Comparison of ENCODE assay signal across 17 cellular contexts in the genomic region with DNA sequence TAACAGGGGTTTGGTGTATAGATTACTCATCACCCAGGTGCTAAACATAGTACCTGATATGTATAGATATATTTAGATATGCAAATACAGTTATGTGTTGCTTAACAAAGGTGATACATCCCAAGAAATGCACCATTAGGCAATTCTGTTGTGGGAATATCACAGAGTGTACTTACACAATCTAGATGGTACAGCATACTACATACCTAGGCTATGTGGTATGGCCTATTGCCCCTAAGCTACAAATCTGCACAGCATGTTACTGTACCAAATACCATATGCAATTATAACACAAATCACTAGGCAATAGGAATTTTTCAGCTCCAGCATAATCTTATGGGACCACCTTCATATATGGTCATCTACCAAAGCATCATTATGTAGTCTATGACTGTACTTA. TPM values are rescaled to one million over a fixed set of nuclear protein-coding genes. Genes with fewer than 3 reads are reported as not detected.
DNase-seq lines count a peak whose midpoint lies in the region; ATAC-seq and TF ChIP-seq lines count a peak whose summit lies in the region.
"Had no signal": no experiment of that assay in that cellular context is flagged by ENCODE, and none has a peak within 500 bp of the region (broad histone marks: within the 10 kb centered on the region; RNA-seq: fewer than 3 reads in every experiment).

No MANE protein-coding gene starts in this region.

- no peak overlapping the region for H2BK120ac ChIP-seq in trophoblast cell (ENCODE audit: insufficient read depth, low read length, poor library complexity)

- dilution Hi-C loops in mammary epithelial cell (cut with HindIII; ENCODE audit: low sequenced_read_pairs), result no loop called here

- in situ Hi-C loops in mammary epithelial cell (cut with MboI; ENCODE audit: low sequenced_read_pairs in 2 of 2), result no loop called here

- intact Hi-C loops in mammary epithelial cell (cut with micrococcal nuclease) (loop anchor here (1.0 kb wide), 1 partner anchor 24 kb away; no protein-coding TSS in a partner anchor), cardiac septum (cut with DNase I) (no loop called here)
- intact Hi-C loops in CD4-positive, alpha-beta T cell (cut with DNase I, micrococcal nuclease), result no loop called here

- no peaks in the 10 kb centered on the region for H3K4me1 Mint-ChIP-seq in CD4-positive, alpha-beta T cell (ENCODE audit: low read depth)
- H3K4me1 Mint-ChIP-seq: CD4-positive, CD25-positive, alpha-beta regulatory T cell had no signal

- no peak overlapping the region for H3K14ac ChIP-seq in trophoblast cell (ENCODE audit: low read length)

- H4K8ac ChIP-seq in trophoblast cell (ENCODE audit: low read depth, low read length), result no peak overlapping the region

- H2BK12ac ChIP-seq in trophoblast cell (ENCODE audit: low read length), result no peak overlapping the region

- no peak overlapping the region for H2AFZ ChIP-seq in mammary epithelial cell (ENCODE audit: low read depth, low read length)
- H2AFZ ChIP-seq in trophoblast cell (ENCODE audit: insufficient read depth, low read length, poor library complexity), result no peak overlapping the region
- H2AFZ ChIP-seq: GM23248 had no signal

- H3K27ac ChIP-seq in RWPE2 (ENCODE audit: poor library complexity, severe bottlenecking) (no peak overlapping the region), mammary epithelial cell (ENCODE audit: insufficient read depth, low read depth, low read length) (peak overlapping the region; percentile 69), epithelial cell of prostate (no peak overlapping the region), trophoblast cell (ENCODE audit: low read depth, low read length) (no peak overlapping the region)
- no peak overlapping the region for H3K27ac ChIP-seq in CD4-positive, alpha-beta T cell (ENCODE audit: low read depth, low read length)
- H3K27ac ChIP-seq: GM23248 had no signal

- no peaks in the 10 kb centered on the region for H3K36me3 Mint-ChIP-seq in CD4-positive, alpha-beta T cell (ENCODE audit: low read depth)
- H3K36me3 Mint-ChIP-seq: CD4-positive, CD25-positive, alpha-beta regulatory T cell had no signal

- H3K27me3 ChIP-seq in RWPE2 (ENCODE audit: insufficient read depth, poor library complexity, severe bottlenecking) (no peaks in the 10 kb centered on the region), mammary epithelial cell (ENCODE audit: insufficient read depth, low read length) (no peaks in the 10 kb centered on the region), trophoblast cell (ENCODE audit: insufficient read depth, low read length) (no peaks in the 10 kb centered on the region)
- no peaks in the 10 kb centered on the region for H3K27me3 ChIP-seq in CD4-positive, alpha-beta T cell (ENCODE audit: control insufficient read depth, insufficient read depth, low read length)

- no peak overlapping the region for H3K4me3 Mint-ChIP-seq in CD4-positive, alpha-beta T cell
- H3K4me3 Mint-ChIP-seq: CD4-positive, CD25-positive, alpha-beta regulatory T cell had no signal

- H3K4me3 ChIP-seq in RWPE2 (ENCODE audit: severe bottlenecking) (no peak overlapping the region), mammary epithelial cell (replicated peaks in 1 of 3; ENCODE audit: insufficient read depth in 1 of 3, low read depth in 2 of 3, low read length in 3 of 3) (no peak overlapping the region), trophoblast cell (ENCODE audit: low read depth, low read length) (no peak overlapping the region)
- H3K4me3 ChIP-seq: GM23248, HAP-1 had no signal

- H2AK5ac ChIP-seq in trophoblast cell (ENCODE audit: low read length), result no peak overlapping the region

- H3K36me3 ChIP-seq in RWPE2 (ENCODE audit: low read depth), result no peaks in the 10 kb centered on the region
- no peaks in the 10 kb centered on the region for H3K36me3 ChIP-seq in mammary epithelial cell (ENCODE audit: insufficient read depth, low read length)
- H3K36me3 ChIP-seq in trophoblast cell (ENCODE audit: control insufficient read depth in 1 of 2, insufficient read depth in 2 of 2, low read length in 2 of 2), result no peaks in the 10 kb centered on the region
- H3K36me3 ChIP-seq: BE2C, HAP-1 had no signal

- no peaks in the 10 kb centered on the region for H3K27me3 Mint-ChIP-seq in CD4-positive, alpha-beta T cell
- H3K27me3 Mint-ChIP-seq: CD4-positive, CD25-positive, alpha-beta regulatory T cell had no signal

- peak; percentile 76 for ATAC-seq in RWPE2 (ENCODE audit: low read depth)
- no peak for ATAC-seq in CD4-positive, alpha-beta T cell (ENCODE audit: poor library complexity)

- no peak overlapping the region for H3K4ac ChIP-seq in trophoblast cell (ENCODE audit: low read depth, low read length)

- H3K9ac ChIP-seq in mammary epithelial cell (ENCODE audit: insufficient read depth, low read length), result no peak overlapping the region
- H3K9ac ChIP-seq in trophoblast cell (ENCODE audit: low read length), result no peak overlapping the region
- H3K9ac ChIP-seq: GM23248 had no signal

- BruUV-seq in mammary epithelial cell (replicated peaks; lab: Mats Ljungman, UMichigan), result no TSS peak

- no peak overlapping the region for H3K18ac ChIP-seq in trophoblast cell (ENCODE audit: low read length)

- no peaks in the 10 kb centered on the region for H4K20me1 ChIP-seq in mammary epithelial cell (ENCODE audit: insufficient read depth, low read length)

- H3K79me2 ChIP-seq in mammary epithelial cell (ENCODE audit: insufficient read depth, low read length) (no peaks in the 10 kb centered on the region), trophoblast cell (ENCODE audit: control insufficient read depth, insufficient read depth, low read length, poor library complexity) (no peaks in the 10 kb centered on the region)

- H3K79me1 ChIP-seq in trophoblast cell (ENCODE audit: low read length), result no peaks in the 10 kb centered on the region

- no peak for DNase-seq in RWPE2 (ENCODE audit: low spot score)
- peak; percentile 83 for DNase-seq in mammary epithelial cell
- DNase-seq in epithelial cell of prostate (ENCODE audit: low read depth, low spot score), result peak; percentile 78
- DNase-seq in trophoblast cell, result peak; percentile 63 to 81
- DNase-seq in cardiac septum (ENCODE audit: low spot score), result no peak
- DNase-seq in CD4-positive, alpha-beta T cell, result no peak
- no peak for DNase-seq in DMS53 treated with DMSO at 0.1 percent for 48 hours (lab: John Stamatoyannopoulos, UW; ENCODE audit: unreplicated experiment)
- DNase-seq: ACHN; BE2C; C1 segment of cervical spinal cord; Caco-2; CD4-positive, CD25-positive, alpha-beta regulatory T cell; DMS153; DMS79 treated with DMSO at 0.1 percent for 48 hours; GF-D8; GM23248 had no signal

- CTCF ChIA-PET in mammary epithelial cell (lab: Charles Lee; ENCODE audit: low non-redundant PET), result interaction anchor here (0.9 kb wide), 1 partner anchor 21 kb away, joined by 4 read pairs; no protein-coding TSS in a partner anchor
- CTCF ChIA-PET in CD4-positive, alpha-beta T cell (lab: Charles Lee), result no interaction called here

- POLR2A ChIA-PET in CD4-positive, alpha-beta T cell (lab: Charles Lee), result no interaction called here

- TF ChIP-seq CTCF in RWPE2 (IDR thresholded peaks at IDR 0.05; ENCODE audit: poor library complexity, severe bottlenecking) (no peak), mammary epithelial cell (conservative IDR thresholded peaks at IDR 0.05 in 1 of 2, IDR thresholded peaks at IDR 0.05 in 1 of 2; ENCODE audit: extremely low read depth in 1 of 2, insufficient read depth in 1 of 2, low read depth in 1 of 2, low read length in 2 of 2) (no peak)
- no peak for TF ChIP-seq CTCF in CD4-positive, alpha-beta T cell (IDR thresholded peaks at IDR 0.05)

- H3K9me3 ChIP-seq in RWPE2 (ENCODE audit: severe bottlenecking) (no peaks in the 10 kb centered on the region), mammary epithelial cell (replicated peaks; ENCODE audit: insufficient read depth, low read length) (no peaks in the 10 kb centered on the region), trophoblast cell (ENCODE audit: insufficient read depth, low read depth, low read length) (no peaks in the 10 kb centered on the region)
- no peaks in the 10 kb centered on the region for H3K9me3 ChIP-seq in CD4-positive, alpha-beta T cell (ENCODE audit: control insufficient read depth, low read length)
- H3K9me3 ChIP-seq: BE2C, Caco-2, HAP-1 had no signal

- no peak overlapping the region for H3K27ac Mint-ChIP-seq in CD4-positive, alpha-beta T cell
- H3K27ac Mint-ChIP-seq: CD4-positive, CD25-positive, alpha-beta regulatory T cell had no signal

- H3K4me2 ChIP-seq in mammary epithelial cell (ENCODE audit: insufficient read depth, low read depth, low read length), result no peak overlapping the region
- no peak overlapping the region for H3K4me2 ChIP-seq in trophoblast cell (ENCODE audit: low read length)

- no peak overlapping the region for H2BK5ac ChIP-seq in trophoblast cell (ENCODE audit: low read depth, low read length, poor library complexity)

- no peak overlapping the region for H3K23ac ChIP-seq in trophoblast cell (ENCODE audit: low read length)

- peaks cover 17% of the 10 kb centered on the region for H3K4me1 ChIP-seq in RWPE2 (ENCODE audit: insufficient read depth, poor library complexity, severe bottlenecking)
- H3K4me1 ChIP-seq in mammary epithelial cell (ENCODE audit: insufficient read depth, low read length), result peaks cover 29% of the 10 kb centered on the region
- no peaks in the 10 kb centered on the region for H3K4me1 ChIP-seq in trophoblast cell (ENCODE audit: control insufficient read depth in 1 of 2, insufficient read depth in 2 of 2, low read length in 2 of 2)
- H3K4me1 ChIP-seq: BE2C had no signal

- no peak overlapping the region for H4K91ac ChIP-seq in trophoblast cell (ENCODE audit: low read depth, low read length)

- no peaks in the 10 kb centered on the region for H3K9me3 Mint-ChIP-seq in CD4-positive, alpha-beta T cell

- no peak overlapping the region for H4K12ac ChIP-seq in trophoblast cell (ENCODE audit: low read depth, low read length)

RNA-seq across cellular contexts. Expression of gene NPAS2, which starts 43.5 kb away (rescaled TPM):
- total RNA-seq in mammary epithelial cell, result 100 to 1,000 TPM in 1 of 2 donors, 10 to 100 TPM in 1; 81.3 to 116 TPM
- 50.5 TPM for polyA plus RNA-seq in mammary epithelial cell
- 128 TPM for polyA minus RNA-seq in mammary epithelial cell
- 4.8 and 5.4 TPM in 2 replicates for polyA plus RNA-seq in trophoblast cell (2013)
- total RNA-seq in cardiac septum, result 54.0 TPM
- total RNA-seq in CD4-positive, alpha-beta T cell, result 10 to 100 TPM in 1 of 2 experiments, 1 to 10 TPM in 1; 9.8 to 10.7 TPM

Comparison
In these comparisons a context has a peak if more than half of its experiments do, and no peak if none do; other contexts are left out.
1. DNase-seq: peak in mammary epithelial cell (single experiment), epithelial cell of prostate (single experiment) and trophoblast cell (2 of 2); none in RWPE2 (single experiment), cardiac septum (single experiment), CD4-positive, alpha-beta T cell (0 of 10) and DMS53 treated with DMSO at 0.1 percent for 48 hours (single experiment).